ENCODE assay signal across 1 cellular context in genomic region chr17:66215529-66215911, GRCh38.
TF ChIP-seq lines count a peak whose summit lies in the region.

No MANE protein-coding gene starts in this region.

TF ChIP-seq in HepG2, 621 proteins besides CTCF, POLR2A, EP300 and RAD21 (continues in another document):
- no peak for TF ChIP-seq JUN (CRISPR knock-in tag; IDR thresholded peaks at IDR 0.05)
- no peak for TF ChIP-seq REST (IDR thresholded peaks at IDR 0.05; ENCODE audit: borderline replicate concordance in 1 of 2, low read depth in 1 of 2, low read length in 2 of 2)
- TF ChIP-seq ZNF652 (CRISPR knock-in tag; IDR thresholded peaks at IDR 0.05; ENCODE audit: borderline replicate concordance, low read depth): no peak
- TF ChIP-seq CBFB (CRISPR knock-in tag; IDR thresholded peaks at IDR 0.05): no peak
- TF ChIP-seq FOSL2 (CRISPR knock-in tag; IDR thresholded peaks at IDR 0.05): no peak
- no peak for TF ChIP-seq EHMT2 (IDR thresholded peaks at IDR 0.05; ENCODE audit: borderline replicate concordance, low read depth, low read length)
- no peak for TF ChIP-seq NFAT5 (CRISPR knock-in tag; IDR thresholded peaks at IDR 0.05)
- no peak for TF ChIP-seq HOXD1 (CRISPR knock-in tag; IDR thresholded peaks at IDR 0.05)
- TF ChIP-seq ELF1 (CRISPR knock-in tag; IDR thresholded peaks at IDR 0.05): no peak
- TF ChIP-seq ZBTB34 (CRISPR knock-in tag; IDR thresholded peaks at IDR 0.05): 0 out of 2 replicates have a peak, but pooled peaks have one; percentile 22
- TF ChIP-seq GABPA (IDR thresholded peaks at IDR 0.05; ENCODE audit: low read depth, low read length): no peak
- TF ChIP-seq GABPA (CRISPR knock-in tag; IDR thresholded peaks at IDR 0.05; ENCODE audit: low read depth): no peak
- no peak for TF ChIP-seq SATB2 (CRISPR knock-in tag; IDR thresholded peaks at IDR 0.05)
- no peak for TF ChIP-seq ZNF572 (CRISPR knock-in tag; IDR thresholded peaks at IDR 0.05)
- 0 out of 2 replicates have a peak, but pooled peaks have one; percentile 54 for TF ChIP-seq ZNF354B (CRISPR knock-in tag; IDR thresholded peaks at IDR 0.05)
- TF ChIP-seq ZNF713 (CRISPR knock-in tag; IDR thresholded peaks at IDR 0.05): no peak
- no peak for TF ChIP-seq AKNA (CRISPR knock-in tag; IDR thresholded peaks at IDR 0.05; ENCODE audit: borderline replicate concordance)
- no peak for TF ChIP-seq ATF7 (IDR thresholded peaks at IDR 0.05)
- no peak for TF ChIP-seq ATF7 (CRISPR knock-in tag; IDR thresholded peaks at IDR 0.05)
- TF ChIP-seq POLR2AphosphoS5 (IDR thresholded peaks at IDR 0.05; ENCODE audit: low read depth, low read length): peak; percentile 62
- no peak for TF ChIP-seq PRPF4 (IDR thresholded peaks at IDR 0.05; ENCODE audit: low read depth, low read length, poor library complexity, severe bottlenecking)
- TF ChIP-seq ISX (CRISPR knock-in tag; conservative IDR thresholded peaks at IDR 0.05): no peak
- TF ChIP-seq ZNF557 (CRISPR knock-in tag; IDR thresholded peaks at IDR 0.05): no peak
- no peak for TF ChIP-seq PTBP1 (IDR thresholded peaks at IDR 0.05; ENCODE audit: low read depth, low read length, poor library complexity, severe bottlenecking)
- TF ChIP-seq CEBPZ (IDR thresholded peaks at IDR 0.05; ENCODE audit: low read length): no peak
- no peak for TF ChIP-seq FOXM1 (CRISPR knock-in tag; IDR thresholded peaks at IDR 0.05)
- peak; percentile 72; the same call in 1 of the 2 replicates for TF ChIP-seq PAF1 (CRISPR knock-in tag; IDR thresholded peaks at IDR 0.05)
- TF ChIP-seq ZIK1 (CRISPR knock-in tag; IDR thresholded peaks at IDR 0.05; ENCODE audit: borderline replicate concordance, low read depth): no peak
- peak; percentile 14; the same call in 1 of the 2 replicates for TF ChIP-seq JUNB (CRISPR knock-in tag; IDR thresholded peaks at IDR 0.05; ENCODE audit: borderline replicate concordance)
- no peak for TF ChIP-seq ELF4 (CRISPR knock-in tag; IDR thresholded peaks at IDR 0.05; ENCODE audit: borderline replicate concordance)
- no peak for TF ChIP-seq ZBTB21 (CRISPR knock-in tag; IDR thresholded peaks at IDR 0.05)
- TF ChIP-seq SIX1 (CRISPR knock-in tag; IDR thresholded peaks at IDR 0.05; ENCODE audit: borderline replicate concordance): no peak
- TF ChIP-seq BRF2 (CRISPR knock-in tag; IDR thresholded peaks at IDR 0.05): 0 out of 2 replicates have a peak, but pooled peaks have one; percentile 53
- TF ChIP-seq MED13 (CRISPR knock-in tag; IDR thresholded peaks at IDR 0.05): no peak
- TF ChIP-seq ZKSCAN5 (CRISPR knock-in tag; IDR thresholded peaks at IDR 0.05): no peak
- no peak for TF ChIP-seq ZXDC (CRISPR knock-in tag; IDR thresholded peaks at IDR 0.05)
- TF ChIP-seq MYNN (CRISPR knock-in tag; IDR thresholded peaks at IDR 0.05; ENCODE audit: low read depth): no peak
- TF ChIP-seq ZNF781 (CRISPR knock-in tag; IDR thresholded peaks at IDR 0.05; ENCODE audit: borderline replicate concordance, not compliant biosample characterization): no peak
- TF ChIP-seq SYNCRIP (IDR thresholded peaks at IDR 0.05; ENCODE audit: insufficient read depth, low read depth, low read length): no peak
